10 cellular contexts compared by ENCODE assay signal in genomic region chr7:131895541-131896173, GRCh38.
DNase-seq lines count a peak whose midpoint lies in the region; ATAC-seq and TF ChIP-seq lines count a peak whose summit lies in the region.
"Had no signal": no experiment of that assay in that cellular context is flagged by ENCODE, and none has a peak within 500 bp of the region (broad histone marks: within the 10 kb centered on the region; RNA-seq: fewer than 3 reads in every experiment).

No MANE protein-coding gene starts in this region.

- H3K27me3 ChIP-seq in muscle layer of duodenum (ENCODE audit: low read depth, low read length): no peaks in the 10 kb centered on the region
- H3K27me3 ChIP-seq: upper lobe of left lung had no signal

- no peak for TF ChIP-seq CTCF in choroid plexus epithelial cell (conservative IDR thresholded peaks at IDR 0.05; ENCODE audit: low read depth, low read length)

- no peaks in the 10 kb centered on the region for H3K36me3 ChIP-seq in muscle layer of duodenum (ENCODE audit: control insufficient read depth in 1 of 2, insufficient read depth in 2 of 2, low read length in 2 of 2)
- H3K36me3 ChIP-seq: upper lobe of left lung had no signal

- ATAC-seq in HG03159 (IDR thresholded peaks at IDR 0.05; ENCODE audit: unreplicated experiment) (no peak), HG03342 (IDR thresholded peaks at IDR 0.05; ENCODE audit: unreplicated experiment) (no peak)

- H3K4me1 ChIP-seq in muscle layer of duodenum (ENCODE audit: control insufficient read depth in 1 of 2, insufficient read depth in 2 of 2, low read length in 2 of 2): no peaks in the 10 kb centered on the region
- H3K4me1 ChIP-seq: upper lobe of left lung had no signal

- DNase-seq in EH (ENCODE audit: low read depth) (peak; percentile 100), MV-4-11 (lab: John Stamatoyannopoulos, UW) (peak; percentile 40), choroid plexus epithelial cell (ENCODE audit: low read depth) (peak; percentile 45), retina (no peak), NCI-H526 treated with DMSO at 0.1 percent for 48 hours (lab: John Stamatoyannopoulos, UW) (no peak)
- DNase-seq: NCI-H2029, upper lobe of left lung had no signal

- H3K9me3 ChIP-seq in muscle layer of duodenum (ENCODE audit: control insufficient read depth in 1 of 2, low read length in 2 of 2): no peaks in the 10 kb centered on the region
- H3K9me3 ChIP-seq: upper lobe of left lung had no signal

- peak overlapping the region; percentile 41 for H3K27ac ChIP-seq in muscle layer of duodenum (ENCODE audit: low read length)
- H3K27ac ChIP-seq: upper lobe of left lung had no signal

- H3K4me3 ChIP-seq in choroid plexus epithelial cell (ENCODE audit: low read depth, low read length) (no peak overlapping the region), muscle layer of duodenum (ENCODE audit: low read depth in 1 of 2, low read length in 2 of 2) (no peak overlapping the region)
- H3K4me3 ChIP-seq: upper lobe of left lung had no signal

Comparison
In these comparisons a context has a peak if more than half of its experiments do, and no peak if none do; other contexts are left out.
1. DNase-seq: peak in EH (single experiment), MV-4-11 (single experiment) and choroid plexus epithelial cell (single experiment); none in retina (single experiment) and NCI-H526 treated with DMSO at 0.1 percent for 48 hours (single experiment).